ENCODE assay signal across 8 cellular contexts in genomic region chr11:59141673-59142460, GRCh38.
DNase-seq lines count a peak whose midpoint lies in the region; ATAC-seq and TF ChIP-seq lines count a peak whose summit lies in the region.

No MANE protein-coding gene starts in this region.

- no peak for TF ChIP-seq CTCF in nephron (IDR thresholded peaks at IDR 0.05; ENCODE audit: unreplicated experiment in 3 of 3)

- DNase-seq in activated naive CD4-positive, alpha-beta T cell treated with Interleukin-2 at 50 U/mL for 16 hours = no peak
- DNase-seq in NOMO-1 treated with dmso at 0.1 percent for 144 hours (lab: John Stamatoyannopoulos, UW; ENCODE audit: unreplicated experiment) (peak; percentile 9), NCI-H2196 (lab: John Stamatoyannopoulos, UW; ENCODE audit: unreplicated experiment) (no peak), OCI-M2 (lab: John Stamatoyannopoulos, UW; ENCODE audit: unreplicated experiment) (no peak)
- DNase-seq in effector memory CD4-positive, alpha-beta T cell = no peak

- H3K4me3 Mint-ChIP-seq in activated naive CD4-positive, alpha-beta T cell treated with anti-CD3 and anti-CD28 coated beads, Interleukin-2, amount 50 U/mL, for 24 hours = peak overlapping the region; percentile 96
- peak overlapping the region; percentile 93 to 94 (median 93) for H3K4me3 Mint-ChIP-seq in nephron

- no peaks in the 10 kb centered on the region for H3K36me3 Mint-ChIP-seq in activated naive CD4-positive, alpha-beta T cell treated with anti-CD3 and anti-CD28 coated beads, Interleukin-2, amount 50 U/mL, for 24 hours
- H3K36me3 Mint-ChIP-seq in nephron (ENCODE audit: low read depth) = no peaks in the 10 kb centered on the region

- ATAC-seq in HG03139 (IDR thresholded peaks at IDR 0.05; ENCODE audit: unreplicated experiment) = no peak

- peaks cover 48% of the 10 kb centered on the region for H3K4me1 Mint-ChIP-seq in activated naive CD4-positive, alpha-beta T cell treated with anti-CD3 and anti-CD28 coated beads, Interleukin-2, amount 50 U/mL, for 24 hours
- peaks cover 33% of the 10 kb centered on the region for H3K4me1 Mint-ChIP-seq in nephron

- peaks cover 4% of the 10 kb centered on the region for H3K36me3 ChIP-seq in effector memory CD4-positive, alpha-beta T cell (ENCODE audit: control insufficient read depth, insufficient read depth, low read length)

- H3K4me1 ChIP-seq in effector memory CD4-positive, alpha-beta T cell (ENCODE audit: control insufficient read depth, insufficient read depth, low read length, poor library complexity, severe bottlenecking) = peaks cover 17% of the 10 kb centered on the region

- no peaks in the 10 kb centered on the region for H3K9me3 Mint-ChIP-seq in activated naive CD4-positive, alpha-beta T cell treated with anti-CD3 and anti-CD28 coated beads, Interleukin-2, amount 50 U/mL, for 24 hours
- no peaks in the 10 kb centered on the region for H3K9me3 Mint-ChIP-seq in nephron

- peak overlapping the region; percentile 96 for H3K4me3 ChIP-seq in effector memory CD4-positive, alpha-beta T cell (ENCODE audit: insufficient read depth, low read depth, low read length, poor library complexity, severe bottlenecking)

- H3K27me3 ChIP-seq in effector memory CD4-positive, alpha-beta T cell (replicated peaks; ENCODE audit: control insufficient read depth, insufficient read depth, low read length, poor library complexity, severe bottlenecking) = no peaks in the 10 kb centered on the region

- no peaks in the 10 kb centered on the region for H3K27me3 Mint-ChIP-seq in activated naive CD4-positive, alpha-beta T cell treated with anti-CD3 and anti-CD28 coated beads, Interleukin-2, amount 50 U/mL, for 24 hours
- peaks cover 15% of the 10 kb centered on the region for H3K27me3 Mint-ChIP-seq in nephron (ENCODE audit: low read depth)

- no peaks in the 10 kb centered on the region for H3K9me3 ChIP-seq in effector memory CD4-positive, alpha-beta T cell (ENCODE audit: control insufficient read depth, low read length)

- H3K27ac ChIP-seq in effector memory CD4-positive, alpha-beta T cell (ENCODE audit: insufficient read depth, low read length, poor library complexity, severe bottlenecking) = peak overlapping the region; percentile 91

- H3K27ac Mint-ChIP-seq in activated naive CD4-positive, alpha-beta T cell treated with anti-CD3 and anti-CD28 coated beads, Interleukin-2, amount 50 U/mL, for 24 hours = peak overlapping the region; percentile 92
- H3K27ac Mint-ChIP-seq in nephron = peak overlapping the region; percentile 91 to 92 (median 92)
